In the genomic region with DNA sequence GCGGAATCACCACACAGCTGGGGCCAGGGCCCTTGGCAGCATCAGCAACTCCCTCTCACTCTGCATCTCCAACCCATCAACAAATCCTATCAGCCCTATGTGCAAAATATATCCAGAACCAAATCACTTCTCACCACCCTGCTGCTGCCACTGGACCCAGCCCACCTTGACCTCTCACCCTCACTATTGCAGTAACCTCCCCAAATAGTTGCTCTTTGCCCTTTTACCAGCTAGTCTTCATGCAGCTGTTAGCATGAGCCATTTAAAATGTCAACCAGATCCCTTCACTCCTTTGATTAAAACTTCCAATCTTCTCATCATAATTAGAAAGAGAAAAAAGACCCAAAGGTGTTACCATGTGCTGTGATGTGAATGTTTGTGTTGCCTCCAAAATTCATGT, we compare ENCODE assay signal across 1 cellular context.
TF ChIP-seq lines count a peak whose summit lies in the region.

No MANE protein-coding gene starts in this region.

TF ChIP-seq in HepG2, 621 proteins besides CTCF, POLR2A, EP300 and RAD21 (continued from another document):
- TF ChIP-seq, protein P1, sequence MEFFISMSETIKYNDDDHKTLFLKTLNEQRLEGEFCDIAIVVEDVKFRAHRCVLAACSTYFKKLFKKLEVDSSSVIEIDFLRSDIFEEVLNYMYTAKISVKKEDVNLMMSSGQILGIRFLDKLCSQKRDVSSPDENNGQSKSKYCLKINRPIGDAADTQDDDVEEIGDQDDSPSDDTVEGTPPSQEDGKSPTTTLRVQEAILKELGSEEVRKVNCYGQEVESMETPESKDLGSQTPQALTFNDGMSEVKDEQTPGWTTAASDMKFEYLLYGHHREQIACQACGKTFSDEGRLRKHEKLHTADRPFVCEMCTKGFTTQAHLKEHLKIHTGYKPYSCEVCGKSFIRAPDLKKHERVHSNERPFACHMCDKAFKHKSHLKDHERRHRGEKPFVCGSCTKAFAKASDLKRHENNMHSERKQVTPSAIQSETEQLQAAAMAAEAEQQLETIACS (CRISPR knock-in tag; IDR thresholded peaks at IDR 0.05), result no peak
- TF ChIP-seq NR2F1 (CRISPR knock-in tag; IDR thresholded peaks at IDR 0.05), result peak in 1 of 2 experiments; percentile 39; a peak in 1 of 4 replicates
- TF ChIP-seq PPARG (CRISPR knock-in tag; conservative IDR thresholded peaks at IDR 0.05), result peak; percentile 47; the same call in 1 of the 2 replicates
- peak; percentile 73 for TF ChIP-seq HNF4A (CRISPR knock-in tag; IDR thresholded peaks at IDR 0.05)
- TF ChIP-seq TARDBP (CRISPR knock-in tag; IDR thresholded peaks at IDR 0.05), result peak; percentile 16; the same call in 1 of the 2 replicates
- TF ChIP-seq, protein P2, sequence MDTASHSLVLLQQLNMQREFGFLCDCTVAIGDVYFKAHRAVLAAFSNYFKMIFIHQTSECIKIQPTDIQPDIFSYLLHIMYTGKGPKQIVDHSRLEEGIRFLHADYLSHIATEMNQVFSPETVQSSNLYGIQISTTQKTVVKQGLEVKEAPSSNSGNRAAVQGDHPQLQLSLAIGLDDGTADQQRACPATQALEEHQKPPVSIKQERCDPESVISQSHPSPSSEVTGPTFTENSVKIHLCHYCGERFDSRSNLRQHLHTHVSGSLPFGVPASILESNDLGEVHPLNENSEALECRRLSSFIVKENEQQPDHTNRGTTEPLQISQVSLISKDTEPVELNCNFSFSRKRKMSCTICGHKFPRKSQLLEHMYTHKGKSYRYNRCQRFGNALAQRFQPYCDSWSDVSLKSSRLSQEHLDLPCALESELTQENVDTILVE (CRISPR knock-in tag; IDR thresholded peaks at IDR 0.05), result no peak
- TF ChIP-seq NR2C2 (CRISPR knock-in tag; IDR thresholded peaks at IDR 0.05; ENCODE audit: borderline replicate concordance), result peak; percentile 80
- no peak for TF ChIP-seq GTF3A (CRISPR knock-in tag; conservative IDR thresholded peaks at IDR 0.05)
- TF ChIP-seq GFI1 (CRISPR knock-in tag; IDR thresholded peaks at IDR 0.05; ENCODE audit: borderline replicate concordance), result peak; percentile 53
